Comparison of ENCODE assay signal across 35 cellular contexts in genomic region chr21:29189358-29189757, GRCh38. TPM values are rescaled to one million over a fixed set of nuclear protein-coding genes. Genes with fewer than 3 reads are reported as not detected.
A peak's percentile ranks its signal among the peaks of the same experiment; 100 is the strongest.
DNase-seq lines count a peak whose midpoint lies in the region; ATAC-seq, FAIRE-seq and TF ChIP-seq lines count a peak whose summit lies in the region.
"Had no signal": no experiment of that assay in that cellular context is flagged by ENCODE, and none has a peak within 500 bp of the region (broad histone marks: within the 10 kb centered on the region; RNA-seq: fewer than 3 reads in every experiment).

No MANE protein-coding gene starts in this region.

- peak overlapping the region; percentile 28 for H3K27ac Mint-ChIP-seq in astrocyte (ENCODE audit: unreplicated experiment)
- H3K27ac Mint-ChIP-seq: activated CD4-positive, alpha-beta T cell treated with anti-CD3 and anti-CD28 coated beads, Interleukin-2, amount 10 ng/mL, durations not matched to agents 24 days and 14 days; activated naive CD8-positive, alpha-beta T cell; B cell; CD8-positive, alpha-beta T cell; H9; memory B cell; WTC11 had no signal

- no peaks in the 10 kb centered on the region for H3K79me2 ChIP-seq in ACC112 (ENCODE audit: control insufficient read depth, insufficient read depth, low read length, unreplicated experiment)
- no peaks in the 10 kb centered on the region for H3K79me2 ChIP-seq in GM23248 (ENCODE audit: insufficient read depth)
- no peaks in the 10 kb centered on the region for H3K79me2 ChIP-seq in astrocyte (ENCODE audit: insufficient read depth, low read length)
- H3K79me2 ChIP-seq: parathyroid adenoma had no signal

- no peak overlapping the region for H3K4me3 ChIP-seq in ACC112 (ENCODE audit: low read depth, low read length)
- H3K4me3 ChIP-seq in GM23248: no peak overlapping the region
- no peak overlapping the region for H3K4me3 ChIP-seq in astrocyte (ENCODE audit: insufficient read depth, low read depth, low read length)
- no peak overlapping the region for H3K4me3 ChIP-seq in fibroblast of mammary gland (ENCODE audit: control insufficient read depth, low read depth, low read length)
- no peak overlapping the region for H3K4me3 ChIP-seq in upper lobe of right lung
- H3K4me3 ChIP-seq: ascending aorta, dorsolateral prefrontal cortex, SJSA1, testis, uterus had no signal

- peak overlapping the region; percentile 44 for H3K27ac ChIP-seq in ACC112 (ENCODE audit: low read depth, low read length)
- peak overlapping the region; percentile 29; the same call in 1 of the 2 replicates for H3K27ac ChIP-seq in GM23248
- H3K27ac ChIP-seq in astrocyte (ENCODE audit: low read depth, low read length): peak overlapping the region; percentile 7
- H3K27ac ChIP-seq in upper lobe of right lung: no peak overlapping the region
- H3K27ac ChIP-seq: ascending aorta, dorsolateral prefrontal cortex, parathyroid adenoma, SJSA1, testis, uterus had no signal

- no peak for FAIRE-seq in astrocyte (lab: Jason Lieb, UNC)
- FAIRE-seq: endometrium, GM12892, RCC 7860, small intestine had no signal

- 48 to 50% methylated on average over 2 of the region's 2 CpGs for WGBS in GM23248 (ENCODE audit: low coverage in 1 of 2, low lambda C conversion rate in 2 of 2, missing lambda C conversion rate in 2 of 2), 2 experiments

- TF ChIP-seq CTCF in astrocyte (IDR thresholded peaks at IDR 0.05; ENCODE audit: insufficient read depth, low read depth, low read length) (no peak), fibroblast of mammary gland (conservative IDR thresholded peaks at IDR 0.05; ENCODE audit: control insufficient read depth, insufficient read depth, low read depth, low read length) (no peak), upper lobe of right lung (IDR thresholded peaks at IDR 0.05) (no peak)

- H3K4me3 Mint-ChIP-seq in astrocyte (ENCODE audit: unreplicated experiment): no peak overlapping the region
- H3K4me3 Mint-ChIP-seq: activated CD4-positive, alpha-beta T cell treated with anti-CD3 and anti-CD28 coated beads, Interleukin-2, amount 10 ng/mL, durations not matched to agents 24 days and 14 days; activated naive CD8-positive, alpha-beta T cell; B cell; CD8-positive, alpha-beta T cell; H9; immature natural killer cell; memory B cell; WTC11 had no signal

- H3K9me3 ChIP-seq in GM23248 (ENCODE audit: low read depth): no peaks in the 10 kb centered on the region
- H3K9me3 ChIP-seq in astrocyte (ENCODE audit: insufficient read depth, low read depth, low read length): no peaks in the 10 kb centered on the region
- H3K9me3 ChIP-seq in upper lobe of right lung: no peaks in the 10 kb centered on the region
- H3K9me3 ChIP-seq: ascending aorta, SJSA1, testis, uterus had no signal

- in situ Hi-C loops in GM23248 (cut with MboI): no loop called here

- H3K4me1 ChIP-seq in ACC112 (ENCODE audit: control insufficient read depth, insufficient read depth, low read length, unreplicated experiment) (peaks cover 73% of the 10 kb centered on the region), GM23248 (ENCODE audit: insufficient read depth) (peaks cover 71% of the 10 kb centered on the region), astrocyte (ENCODE audit: insufficient read depth, low read length) (peaks cover 32% of the 10 kb centered on the region), upper lobe of right lung (peaks cover 4% of the 10 kb centered on the region)
- H3K4me1 ChIP-seq: parathyroid adenoma, testis, uterus had no signal

- no peaks in the 10 kb centered on the region for H3K9me3 Mint-ChIP-seq in astrocyte (ENCODE audit: unreplicated experiment)
- H3K9me3 Mint-ChIP-seq: activated CD4-positive, alpha-beta T cell treated with anti-CD3 and anti-CD28 coated beads, Interleukin-2, amount 10 ng/mL, durations not matched to agents 24 days and 14 days; CD8-positive, alpha-beta T cell; H9; immature natural killer cell; memory B cell; WTC11 had no signal

- H2AFZ ChIP-seq in ACC112 (ENCODE audit: low read length, unreplicated experiment) (no peak overlapping the region), GM23248 (no peak overlapping the region), astrocyte (ENCODE audit: low read depth, low read length) (no peak overlapping the region)
- H2AFZ ChIP-seq: parathyroid adenoma had no signal

- H4K20me1 ChIP-seq in GM23248 (ENCODE audit: insufficient read depth) (no peaks in the 10 kb centered on the region), astrocyte (ENCODE audit: insufficient read depth, low read length) (no peaks in the 10 kb centered on the region)

- intact Hi-C loops in upper lobe of right lung (cut with DNase I): no loop called here

- H3F3A ChIP-seq in GM23248 (ENCODE audit: insufficient read depth): peaks cover 35% of the 10 kb centered on the region

- no peak overlapping the region for H3K9ac ChIP-seq in GM23248
- no peak overlapping the region for H3K9ac ChIP-seq in astrocyte (ENCODE audit: low read length)
- H3K9ac ChIP-seq: parathyroid adenoma had no signal

- no peaks in the 10 kb centered on the region for H3K27me3 Mint-ChIP-seq in astrocyte (ENCODE audit: low read depth, unreplicated experiment)
- H3K27me3 Mint-ChIP-seq: activated CD4-positive, alpha-beta T cell treated with anti-CD3 and anti-CD28 coated beads, Interleukin-2, amount 10 ng/mL, durations not matched to agents 24 days and 14 days; B cell; memory B cell had no signal

- peaks cover 3% of the 10 kb centered on the region for H3K36me3 Mint-ChIP-seq in astrocyte (ENCODE audit: low read depth, unreplicated experiment)
- H3K36me3 Mint-ChIP-seq: CD8-positive, alpha-beta T cell; memory B cell; WTC11 had no signal

- peaks cover 34% of the 10 kb centered on the region for H3K4me1 Mint-ChIP-seq in astrocyte (ENCODE audit: low read depth, unreplicated experiment)
- H3K4me1 Mint-ChIP-seq: memory B cell had no signal

- DNase-seq in GM23248 (peak; percentile 71), astrocyte (ENCODE audit: low read depth) (no peak), fibroblast of mammary gland (ENCODE audit: low read depth) (peak; percentile 67), NCI-H146 (lab: John Stamatoyannopoulos, UW) (no peak), upper lobe of right lung (no peak), iPS-NIHi11 (ENCODE audit: low spot score) (no peak)
- no peak for DNase-seq in stimulated activated CD8-positive, alpha-beta memory T cell treated with anti-CD3 and anti-CD28 coated beads, Interleukin-4, amount 100 ng/mL, for 48 hours
- DNase-seq: 8988T; activated CD4-positive, alpha-beta T cell treated with anti-CD3 and anti-CD28 coated beads, Interleukin-2, amount 10 ng/mL, durations not matched to agents 24 days and 14 days; activated effector memory CD4-positive, alpha-beta T cell treated with anti-CD3 and anti-CD28 coated beads, Interleukin-2, amount 50 U/mL, for 16 hours; activated T-cell treated with anti-CD3 and anti-CD28 coated beads, Interleukin-2, amount 50 U/mL, for 1 hour; CD8-positive, alpha-beta T cell; dorsolateral prefrontal cortex; H9; hypothalamus; immature natural killer cell; NCI-H1436 treated with DMSO at 0.1 percent for 48 hours; NCI-H226; small intestine; stimulated activated CD4-positive, alpha-beta T cell treated with anti-CD3 and anti-CD28 coated beads, Interleukin-1b, Interleukin-23, amount 100 ng/mL, for 48 hours; stimulated activated naive CD8-positive, alpha-beta T cell treated with anti-CD3 and anti-CD28 coated beads, Interleukin-15, Interleukin-2, amounts not matched to agents 100 U/mL and 50 U/mL, for 24 hours; testis; uterus had no signal

- H3K36me3 ChIP-seq in ACC112 (ENCODE audit: insufficient read depth, low read length): no peaks in the 10 kb centered on the region
- H3K36me3 ChIP-seq in GM23248 (ENCODE audit: low read depth): no peaks in the 10 kb centered on the region
- H3K36me3 ChIP-seq in astrocyte (ENCODE audit: insufficient read depth, low read length): no peaks in the 10 kb centered on the region
- H3K36me3 ChIP-seq in upper lobe of right lung: no peaks in the 10 kb centered on the region
- H3K36me3 ChIP-seq: ascending aorta, SJSA1, uterus had no signal

- no peaks in the 10 kb centered on the region for H3K9me2 ChIP-seq in GM23248 (ENCODE audit: insufficient read depth)

- H3K4me2 ChIP-seq in GM23248 (ENCODE audit: unreplicated experiment) (peak overlapping the region; percentile 11), astrocyte (ENCODE audit: low read length) (no peak overlapping the region)

- no peak for ATAC-seq in upper lobe of right lung
- ATAC-seq: CD8-positive, alpha-beta T cell; stimulated activated naive CD8-positive, alpha-beta T cell treated with anti-CD3 and anti-CD28 coated beads, Interleukin-15, Interleukin-2, amounts not matched to agents 100 U/mL and 50 U/mL, for 24 hours; WTC11 had no signal

- H3K27me3 ChIP-seq in ACC112 (ENCODE audit: insufficient read depth, low read length) (no peaks in the 10 kb centered on the region), GM23248 (replicated peaks; ENCODE audit: insufficient read depth) (no peaks in the 10 kb centered on the region), astrocyte (ENCODE audit: insufficient read depth, low read length) (no peaks in the 10 kb centered on the region), upper lobe of right lung (no peaks in the 10 kb centered on the region)
- H3K27me3 ChIP-seq: ascending aorta, dorsolateral prefrontal cortex, SJSA1, testis, uterus had no signal

RNA-seq across cellular contexts. Expression of gene MAP3K7CL, which starts 58.9 kb away (rescaled TPM):
- 14.8 and 18.5 TPM in 2 replicates for total RNA-seq in GM23248 (2014; rRNA removed; shearing (Covaris generic))
- 30.0 and 34.3 TPM in 2 replicates for polyA plus RNA-seq in GM23248 (2016; fragmentation: Nextera tagmentation; extraction: Ambion mirVana)
- total RNA-seq in astrocyte (67.3 and 75.2 TPM in 2 replicates), upper lobe of right lung (7.6 TPM)
- total RNA-seq: H9 had no signal
- polyA plus RNA-seq: neural cell had no signal

Comparison
In these comparisons a context has a peak if more than half of its experiments do, and no peak if none do; other contexts are left out.
1. DNase-seq: peak in GM23248 (single experiment) and fibroblast of mammary gland (single experiment); none in astrocyte (single experiment), NCI-H146 (single experiment), upper lobe of right lung (single experiment), iPS-NIHi11 (single experiment) and stimulated activated CD8-positive, alpha-beta memory T cell treated with anti-CD3 and anti-CD28 coated beads, Interleukin-4, amount 100 ng/mL, for 48 hours (single experiment).